In the genomic region with DNA sequence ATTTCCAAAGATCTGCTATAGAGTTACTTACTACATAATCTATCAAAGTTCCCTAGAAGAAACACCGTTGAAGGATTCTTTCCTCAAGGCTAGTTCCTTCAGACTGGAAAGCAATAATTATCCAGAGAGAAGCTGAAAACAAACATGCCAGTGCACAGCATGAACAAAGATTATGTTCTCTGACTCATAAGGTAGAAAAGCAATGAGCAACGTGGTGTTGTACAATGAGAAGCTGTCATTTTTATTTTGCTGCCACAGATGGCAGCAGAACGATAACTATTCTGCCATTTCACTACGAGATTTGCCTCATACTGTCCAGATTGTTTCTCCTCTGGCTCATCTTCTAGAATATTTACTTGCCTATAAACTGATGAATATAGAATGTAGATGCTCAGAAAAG, we compare ENCODE assay signal across 13 cellular contexts. TPM values are rescaled to one million over a fixed set of nuclear protein-coding genes. Genes with fewer than 3 reads are reported as not detected.
A peak's percentile ranks its signal among the peaks of the same experiment; 100 is the strongest.
DNase-seq lines count a peak whose midpoint lies in the region; ATAC-seq and TF ChIP-seq lines count a peak whose summit lies in the region.
"Had no signal": no experiment of that assay in that cellular context is flagged by ENCODE, and none has a peak within 500 bp of the region (broad histone marks: within the 10 kb centered on the region; RNA-seq: fewer than 3 reads in every experiment).

No MANE protein-coding gene starts in this region.

- peak; percentile 72 for DNase-seq in A673 (ENCODE audit: low spot score)
- peak; percentile 47 to 71 for DNase-seq in foreskin fibroblast
- no peak for DNase-seq in left lobe of liver (ENCODE audit: low spot score)
- no peak for DNase-seq in stimulated activated effector memory CD8-positive, alpha-beta T cell treated with anti-CD3 and anti-CD28 coated beads, Interleukin-12 subunit alpha, Interleukin-12 subunit beta, amount 100 ng/mL, for 72 hours (ENCODE audit: low spot score in 2 of 2)
- DNase-seq: activated CD4-positive, CD25-positive, alpha-beta regulatory T cell treated with anti-CD3 and anti-CD28 coated beads, Interleukin-2, amount 50 U/mL, for 72 hours; activated naive CD8-positive, alpha-beta T cell treated with anti-CD3 and anti-CD28 coated beads, Interleukin-2, amount 10 ng/mL, durations not matched to agents 7 days and 5 days; midbrain; NCI-H748 treated with DMSO at 0.1 percent for 48 hours had no signal

- no peak overlapping the region for H3K27ac ChIP-seq in A673 (ENCODE audit: low read depth, low read length, poor library complexity, severe bottlenecking)
- H3K27ac ChIP-seq in HEK293 (ENCODE audit: extremely low read depth, low read depth, low read length) = no peak overlapping the region

- CTCF ChIA-PET in A673 (lab: Charles Lee) = interaction anchor here (1.0 kb wide), 1 partner anchor 405 kb away, joined by 5 read pairs; no protein-coding TSS in a partner anchor
- CTCF ChIA-PET in HEK293 (lab: Yijun Ruan, JAX) = interaction anchor here (0.6 kb wide), 1 partner anchor 553 kb away, joined by 3 read pairs; no protein-coding TSS in a partner anchor

- H3K27me3 ChIP-seq in A673 (replicated peaks; ENCODE audit: insufficient read depth, low read depth, low read length, poor library complexity) = no peaks in the 10 kb centered on the region

- no TSS peak for BruUV-seq in A673 (replicated peaks; lab: Mats Ljungman, UMichigan)

- H3K9me3 ChIP-seq in A673 (ENCODE audit: low read depth, low read length, poor library complexity, severe bottlenecking) (peaks cover 5% of the 10 kb centered on the region), HEK293 (ENCODE audit: control insufficient read depth, insufficient read depth, low read depth, low read length) (no peaks in the 10 kb centered on the region)

- POLR2A ChIA-PET in A673 (lab: Charles Lee; ENCODE audit: low non-redundant PET) = no interaction called here
- POLR2A ChIA-PET in HEK293 (lab: Yijun Ruan, JAX) = no interaction called here

- no peak overlapping the region for H3K4me3 ChIP-seq in A673 (ENCODE audit: low read depth, low read length, poor library complexity, severe bottlenecking)
- H3K4me3 ChIP-seq in HEK293 (ENCODE audit: low read depth, low read length) = no peak overlapping the region
- no peak overlapping the region for H3K4me3 ChIP-seq in foreskin fibroblast (ENCODE audit: low read depth in 1 of 2, low read length in 2 of 2)

- H3K36me3 ChIP-seq in A673 (ENCODE audit: insufficient read depth, low read length, poor library complexity, severe bottlenecking) (no peaks in the 10 kb centered on the region), HEK293 (ENCODE audit: control insufficient read depth in 2 of 2, insufficient read depth in 1 of 2, low read length in 2 of 2) (peaks cover 0 to 5% of the 10 kb centered on the region in 2 experiments; a peak in 1 of 3 replicates)

- peak; percentile 85 for ATAC-seq in SK-N-SH treated with all-trans-retinoic acid at 6 μM for 48 hours
- no peak for ATAC-seq in left lobe of liver
- no peak for ATAC-seq in HG02885 (IDR thresholded peaks at IDR 0.05; ENCODE audit: poor library complexity, unreplicated experiment)
- ATAC-seq in stimulated activated effector memory CD8-positive, alpha-beta T cell treated with anti-CD3 and anti-CD28 coated beads, Interleukin-12 subunit alpha, Interleukin-12 subunit beta, amount 100 ng/mL, for 72 hours = no peak
- no peak for ATAC-seq in HG02870 (IDR thresholded peaks at IDR 0.05; ENCODE audit: unreplicated experiment)

- H3K36me3 Mint-ChIP-seq in stimulated activated effector memory CD8-positive, alpha-beta T cell treated with anti-CD3 and anti-CD28 coated beads, Interleukin-12 subunit alpha, Interleukin-12 subunit beta, amount 100 ng/mL, for 72 hours = no peaks in the 10 kb centered on the region

- no peak overlapping the region for H3K27ac Mint-ChIP-seq in stimulated activated effector memory CD8-positive, alpha-beta T cell treated with anti-CD3 and anti-CD28 coated beads, Interleukin-12 subunit alpha, Interleukin-12 subunit beta, amount 100 ng/mL, for 72 hours
- H3K27ac Mint-ChIP-seq: activated naive CD8-positive, alpha-beta T cell treated with anti-CD3 and anti-CD28 coated beads, Interleukin-2, amount 10 ng/mL, durations not matched to agents 7 days and 5 days; IgD-negative memory B cell had no signal

- no peak overlapping the region for H3K4me3 Mint-ChIP-seq in stimulated activated effector memory CD8-positive, alpha-beta T cell treated with anti-CD3 and anti-CD28 coated beads, Interleukin-12 subunit alpha, Interleukin-12 subunit beta, amount 100 ng/mL, for 72 hours
- H3K4me3 Mint-ChIP-seq: activated naive CD8-positive, alpha-beta T cell treated with anti-CD3 and anti-CD28 coated beads, Interleukin-2, amount 10 ng/mL, durations not matched to agents 7 days and 5 days; IgD-negative memory B cell had no signal

- no peaks in the 10 kb centered on the region for H3K4me1 Mint-ChIP-seq in stimulated activated effector memory CD8-positive, alpha-beta T cell treated with anti-CD3 and anti-CD28 coated beads, Interleukin-12 subunit alpha, Interleukin-12 subunit beta, amount 100 ng/mL, for 72 hours
- H3K4me1 Mint-ChIP-seq: activated naive CD8-positive, alpha-beta T cell treated with anti-CD3 and anti-CD28 coated beads, Interleukin-2, amount 10 ng/mL, durations not matched to agents 7 days and 5 days; IgD-negative memory B cell had no signal

- H3K4me1 ChIP-seq in A673 (ENCODE audit: insufficient read depth, low read length, poor library complexity, severe bottlenecking) = peaks cover 8% of the 10 kb centered on the region
- H3K4me1 ChIP-seq in HEK293 (ENCODE audit: control insufficient read depth, insufficient read depth, low read length) = peaks cover 3% of the 10 kb centered on the region; the same call in 1 of the 2 replicates

- intact Hi-C loops in A673 (cut with micrococcal nuclease; ENCODE audit: unreplicated experiment) = no loop called here

- no peaks in the 10 kb centered on the region for H3K9me3 Mint-ChIP-seq in stimulated activated effector memory CD8-positive, alpha-beta T cell treated with anti-CD3 and anti-CD28 coated beads, Interleukin-12 subunit alpha, Interleukin-12 subunit beta, amount 100 ng/mL, for 72 hours

- TF ChIP-seq CTCF in A673 (conservative IDR thresholded peaks at IDR 0.05; ENCODE audit: low read depth, low read length) (peak; percentile 38; the same call in 1 of the 2 replicates), HEK293 (tag by site-specific recombination; IDR thresholded peaks at IDR 0.05) (no peak), foreskin fibroblast (IDR thresholded peaks at IDR 0.05; ENCODE audit: low read depth, low read length) (no peak)

TF ChIP-seq in HEK293, 187 proteins besides CTCF, POLR2A, EP300 and RAD21 (continues in another document):
- TF ChIP-seq, protein P1, sequence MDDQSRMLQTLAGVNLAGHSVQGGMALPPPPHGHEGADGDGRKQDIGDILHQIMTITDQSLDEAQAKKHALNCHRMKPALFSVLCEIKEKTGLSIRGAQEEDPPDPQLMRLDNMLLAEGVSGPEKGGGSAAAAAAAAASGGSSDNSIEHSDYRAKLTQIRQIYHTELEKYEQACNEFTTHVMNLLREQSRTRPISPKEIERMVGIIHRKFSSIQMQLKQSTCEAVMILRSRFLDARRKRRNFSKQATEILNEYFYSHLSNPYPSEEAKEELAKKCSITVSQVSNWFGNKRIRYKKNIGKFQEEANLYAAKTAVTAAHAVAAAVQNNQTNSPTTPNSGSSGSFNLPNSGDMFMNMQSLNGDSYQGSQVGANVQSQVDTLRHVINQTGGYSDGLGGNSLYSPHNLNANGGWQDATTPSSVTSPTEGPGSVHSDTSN (CRISPR knock-in tag; IDR thresholded peaks at IDR 0.05) = no peak
- no peak for TF ChIP-seq ZNF768 (tag by site-specific recombination; IDR thresholded peaks at IDR 0.05)
- TF ChIP-seq, protein P2, sequence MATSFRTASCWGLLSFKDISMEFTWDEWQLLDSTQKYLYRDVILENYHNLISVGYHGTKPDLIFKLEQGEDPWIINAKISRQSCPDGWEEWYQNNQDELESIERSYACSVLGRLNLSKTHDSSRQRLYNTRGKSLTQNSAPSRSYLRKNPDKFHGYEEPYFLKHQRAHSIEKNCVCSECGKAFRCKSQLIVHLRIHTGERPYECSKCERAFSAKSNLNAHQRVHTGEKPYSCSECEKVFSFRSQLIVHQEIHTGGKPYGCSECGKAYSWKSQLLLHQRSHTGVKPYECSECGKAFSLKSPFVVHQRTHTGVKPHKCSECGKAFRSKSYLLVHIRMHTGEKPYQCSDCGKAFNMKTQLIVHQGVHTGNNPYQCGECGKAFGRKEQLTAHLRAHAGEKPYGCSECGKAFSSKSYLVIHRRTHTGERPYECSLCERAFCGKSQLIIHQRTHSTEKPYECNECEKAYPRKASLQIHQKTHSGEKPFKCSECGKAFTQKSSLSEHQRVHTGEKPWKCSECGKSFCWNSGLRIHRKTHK (tag by site-specific recombination; IDR thresholded peaks at IDR 0.05) = no peak

TF ChIP-seq in SK-N-SH treated with all-trans-retinoic acid at 6 μM for 48 hours, 23 proteins besides CTCF, POLR2A, EP300 and RAD21 (continues in another document):
- TF ChIP-seq ZFP30 (CRISPR knock-in tag; IDR thresholded peaks at IDR 0.05) = no peak
- TF ChIP-seq, protein P3, sequence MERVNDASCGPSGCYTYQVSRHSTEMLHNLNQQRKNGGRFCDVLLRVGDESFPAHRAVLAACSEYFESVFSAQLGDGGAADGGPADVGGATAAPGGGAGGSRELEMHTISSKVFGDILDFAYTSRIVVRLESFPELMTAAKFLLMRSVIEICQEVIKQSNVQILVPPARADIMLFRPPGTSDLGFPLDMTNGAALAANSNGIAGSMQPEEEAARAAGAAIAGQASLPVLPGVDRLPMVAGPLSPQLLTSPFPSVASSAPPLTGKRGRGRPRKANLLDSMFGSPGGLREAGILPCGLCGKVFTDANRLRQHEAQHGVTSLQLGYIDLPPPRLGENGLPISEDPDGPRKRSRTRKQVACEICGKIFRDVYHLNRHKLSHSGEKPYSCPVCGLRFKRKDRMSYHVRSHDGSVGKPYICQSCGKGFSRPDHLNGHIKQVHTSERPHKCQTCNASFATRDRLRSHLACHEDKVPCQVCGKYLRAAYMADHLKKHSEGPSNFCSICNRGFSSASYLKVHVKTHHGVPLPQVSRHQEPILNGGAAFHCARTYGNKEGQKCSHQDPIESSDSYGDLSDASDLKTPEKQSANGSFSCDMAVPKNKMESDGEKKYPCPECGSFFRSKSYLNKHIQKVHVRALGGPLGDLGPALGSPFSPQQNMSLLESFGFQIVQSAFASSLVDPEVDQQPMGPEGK (CRISPR knock-in tag; IDR thresholded peaks at IDR 0.05; ENCODE audit: borderline replicate concordance) = no peak

RNA-seq across cellular contexts. Expression of a gene that starts 10.7 kb away (rescaled TPM):
- total RNA-seq in A673 (2021) (23.1 and 24.1 TPM in 2 replicates), left lobe of liver (7.4 TPM)

RNA-seq across cellular contexts. Expression of a gene that starts 11.9 kb away (rescaled TPM):
- total RNA-seq in A673 (2021) (31.2 and 31.4 TPM in 2 replicates), left lobe of liver (20.1 TPM)

Comparison
In these comparisons a context has a peak if more than half of its experiments do, and no peak if none do; other contexts are left out.
1. DNase-seq: peak in A673 (single experiment) and foreskin fibroblast (2 of 2); none in left lobe of liver (single experiment) and stimulated activated effector memory CD8-positive, alpha-beta T cell treated with anti-CD3 and anti-CD28 coated beads, Interleukin-12 subunit alpha, Interleukin-12 subunit beta, amount 100 ng/mL, for 72 hours (0 of 2).